ENCODE assay signal across 10 cellular contexts in genomic region chr1:24060482-24060881, GRCh38. TPM values are rescaled to one million over a fixed set of nuclear protein-coding genes. Genes with fewer than 3 reads are reported as not detected.
"Had no signal": no experiment of that assay in that cellular context is flagged by ENCODE, and none has a peak within 500 bp of the region (broad histone marks: within the 10 kb centered on the region; RNA-seq: fewer than 3 reads in every experiment).

No MANE protein-coding gene starts in this region.

- H3K9me3 ChIP-seq: HAP-1 had no signal

- H3K27ac Mint-ChIP-seq: GM23338, HFFc6, IgD-negative memory B cell had no signal

- H3K27ac ChIP-seq: HL-60 had no signal

- DNase-seq: HFFc6, KBM-7 had no signal

- ATAC-seq: GM23338, HCT116, HepG2 had no signal

- H3K36me3 ChIP-seq: HAP-1 had no signal

- H3K4me3 ChIP-seq: GM23338, HAP-1 had no signal

- H3K4me3 Mint-ChIP-seq: GM23338, HFFc6, IgD-negative memory B cell had no signal

- FAIRE-seq: H1, H54, HepG2 had no signal

- H3K4me1 Mint-ChIP-seq: GM23338, IgD-negative memory B cell had no signal

- H3K4me1 ChIP-seq: HAP-1 had no signal

RNA-seq across cellular contexts. Expression of gene MYOM3, which starts 51.5 kb away (rescaled TPM):
- total RNA-seq: GM23338 had no signal
- polyA plus RNA-seq: GM23338, IgD-negative memory B cell had no signal
